17 cellular contexts compared by ENCODE assay signal in the genomic region with DNA sequence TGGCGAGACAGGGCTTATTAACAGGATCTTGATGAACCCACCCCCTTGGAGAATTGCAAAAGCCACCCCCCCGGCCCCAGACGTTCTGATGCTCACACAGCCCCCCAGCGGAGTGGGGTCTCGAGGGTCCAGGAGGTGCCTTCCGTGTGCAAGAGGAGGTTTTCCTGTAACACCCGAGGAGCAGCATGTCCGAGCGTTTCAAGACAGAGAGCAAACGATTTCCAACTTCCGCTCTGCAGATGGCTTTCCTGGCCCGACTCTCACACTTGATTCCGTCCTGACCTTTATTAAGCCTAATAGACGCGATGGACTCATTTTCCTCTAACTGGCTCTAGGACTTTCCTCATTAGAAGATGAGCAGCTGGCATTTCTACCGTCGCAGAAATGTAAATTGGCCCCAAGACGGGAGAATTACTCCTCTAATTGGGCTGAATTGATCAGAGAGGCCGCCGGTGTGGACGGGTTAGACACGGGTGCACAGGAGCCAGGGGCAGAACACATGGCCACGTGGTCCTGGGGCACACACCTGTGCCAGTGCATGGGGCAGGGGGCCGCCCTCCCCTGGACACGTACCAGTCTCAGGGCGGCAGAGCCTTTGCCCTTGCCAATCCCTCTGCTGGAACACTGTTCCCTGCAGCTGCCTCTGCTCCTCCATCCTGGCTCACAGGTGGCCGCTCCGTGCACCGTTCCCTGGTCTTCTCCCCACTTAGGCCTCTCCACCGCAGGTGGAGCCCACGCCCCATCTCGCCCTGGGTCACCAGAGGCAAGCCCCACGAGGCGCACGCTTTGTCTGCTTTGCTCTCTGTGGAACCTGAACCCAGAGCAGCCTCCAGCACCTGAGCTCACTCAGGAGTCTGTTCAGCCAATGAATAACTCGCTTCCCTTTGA.
DNase-seq lines count a peak whose midpoint lies in the region; ATAC-seq and TF ChIP-seq lines count a peak whose summit lies in the region.
"Had no signal": no experiment of that assay in that cellular context is flagged by ENCODE, and none has a peak within 500 bp of the region (broad histone marks: within the 10 kb centered on the region; RNA-seq: fewer than 3 reads in every experiment).

No MANE protein-coding gene starts in this region.

- peak overlapping the region; percentile 27 to 64 (median 48); a peak in 17 of 20 replicates for H3K4me3 ChIP-seq in BLaER1 treated with 17β-estradiol and CSF1 and Interleukin-3, amounts not matched to agents 10 nM and 100 nM
- no peak overlapping the region for H3K4me3 ChIP-seq in sigmoid colon

- TF ChIP-seq EP300 in sigmoid colon (IDR thresholded peaks at IDR 0.05), result no peak

- peaks cover 22 to 51% (median 40%) of the 10 kb centered on the region in 10 experiments for H3K4me1 ChIP-seq in BLaER1 treated with 17β-estradiol and CSF1 and Interleukin-3, amounts not matched to agents 10 nM and 100 nM
- no peaks in the 10 kb centered on the region for H3K4me1 ChIP-seq in sigmoid colon

- H3K27ac ChIP-seq in BLaER1 treated with 17β-estradiol and CSF1 and Interleukin-3, amounts not matched to agents 10 nM and 100 nM, result peak overlapping the region in 9 of 11 experiments; percentile 55 to 79 (median 66); a peak in 18 of 22 replicates
- H3K27ac ChIP-seq in sigmoid colon, result no peak overlapping the region
- H3K27ac ChIP-seq: C4-2B had no signal

- no peak for TF ChIP-seq POLR2A in sigmoid colon (IDR thresholded peaks at IDR 0.05)

- ATAC-seq in GM19023 (IDR thresholded peaks at IDR 0.05; ENCODE audit: unreplicated experiment) (no peak), GM21528 (IDR thresholded peaks at IDR 0.05; ENCODE audit: low FRiP score, unreplicated experiment) (no peak), HG03175 (IDR thresholded peaks at IDR 0.05; ENCODE audit: unreplicated experiment) (no peak)
- ATAC-seq: HCT116 had no signal

- intact Hi-C loops in sigmoid colon (cut with DNase I), result no loop called here

- H3K9me3 ChIP-seq in BLaER1 treated with 17β-estradiol and CSF1 and Interleukin-3, amounts not matched to agents 10 nM and 100 nM (replicated peaks in 1 of 11), result peaks cover 0 to 9% (median 0%) of the 10 kb centered on the region in 11 experiments; a peak in 7 of 22 replicates
- no peaks in the 10 kb centered on the region for H3K9me3 ChIP-seq in sigmoid colon

- DNase-seq in cerebellar cortex (ENCODE audit: low spot score) (peak; percentile 58), left kidney (ENCODE audit: low read depth, low spot score) (peak; percentile 50), sigmoid colon (peak; percentile 60), middle frontal gyrus (ENCODE audit: extremely low spot score, low spot score) (no peak)
- DNase-seq: ACHN; CD4-positive, alpha-beta memory T cell; DMS153; DMS79 treated with DMSO at 0.1 percent for 48 hours; EL; GDM1; IMR-90 had no signal

- peak overlapping the region; percentile 86 to 100 (median 97) for H3K4me2 ChIP-seq in BLaER1 treated with 17β-estradiol and CSF1 and Interleukin-3, amounts not matched to agents 10 nM and 100 nM

- H3K9ac ChIP-seq in BLaER1 treated with 17β-estradiol and CSF1 and Interleukin-3, amounts not matched to agents 10 nM and 100 nM, result peak overlapping the region; percentile 2 to 73 (median 68); a peak in 20 of 22 replicates

- H4K20me1 ChIP-seq in BLaER1 treated with 17β-estradiol and CSF1 and Interleukin-3, amounts not matched to agents 10 nM and 100 nM, result no peaks in the 10 kb centered on the region

- 72 to 73% methylated on average over 36 of the region's 36 CpGs for whole genome bisulfite sequencing in sigmoid colon, 2 donors

- no peak for TF ChIP-seq CTCF in sigmoid colon (IDR thresholded peaks at IDR 0.05)

- H3K36me3 ChIP-seq in BLaER1 treated with 17β-estradiol and CSF1 and Interleukin-3, amounts not matched to agents 10 nM and 100 nM, result no peaks in the 10 kb centered on the region
- H3K36me3 ChIP-seq in sigmoid colon, result no peaks in the 10 kb centered on the region

- peaks cover 0 to 8% (median 0%) of the 10 kb centered on the region in 11 experiments; a peak in 4 of 22 replicates for H3K27me3 ChIP-seq in BLaER1 treated with 17β-estradiol and CSF1 and Interleukin-3, amounts not matched to agents 10 nM and 100 nM
- H3K27me3 ChIP-seq in sigmoid colon, result peaks cover 15 to 65% (median 62%) of the 10 kb centered on the region in 3 donors

Comparison
In these comparisons a context has a peak if more than half of its experiments do, and no peak if none do; other contexts are left out.
1. H3K27ac ChIP-seq: peak in BLaER1 treated with 17β-estradiol and CSF1 and Interleukin-3, amounts not matched to agents 10 nM and 100 nM (9 of 11); none in sigmoid colon (0 of 4).
2. H3K4me3 ChIP-seq: peak in BLaER1 treated with 17β-estradiol and CSF1 and Interleukin-3, amounts not matched to agents 10 nM and 100 nM (10 of 10); none in sigmoid colon (0 of 4).